8 cellular contexts compared by ENCODE assay signal in the genomic region with DNA sequence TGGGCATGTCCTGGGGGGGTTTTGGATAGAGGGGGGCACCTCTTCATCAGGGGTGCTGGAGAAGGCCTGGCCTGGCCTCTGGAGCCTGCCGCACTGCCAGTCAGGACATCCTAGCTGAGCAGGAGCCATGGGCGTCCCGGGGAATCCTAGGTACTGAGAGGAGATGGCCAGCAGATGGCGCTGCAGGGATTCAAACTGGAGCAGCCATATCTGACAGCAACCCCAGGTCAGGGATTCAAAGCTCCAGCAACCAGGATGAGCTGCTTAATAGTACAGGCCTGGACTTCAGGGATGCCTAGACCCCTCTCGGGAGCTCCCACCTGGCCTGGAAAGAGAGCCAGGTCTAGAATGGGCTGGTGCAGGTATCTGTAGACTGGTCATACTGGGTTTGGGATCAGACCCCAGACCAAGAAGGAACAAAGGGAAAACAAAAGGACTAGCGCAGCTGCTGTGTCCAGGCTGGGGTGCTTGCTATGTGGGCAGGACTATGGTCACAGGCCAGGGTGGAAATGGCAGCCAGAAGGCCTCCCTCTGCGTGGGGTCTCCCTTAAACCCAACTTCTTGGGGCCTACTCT.
A peak's percentile ranks its signal among the peaks of the same experiment; 100 is the strongest.
DNase-seq lines count a peak whose midpoint lies in the region; ATAC-seq and TF ChIP-seq lines count a peak whose summit lies in the region.

No MANE protein-coding gene starts in this region.

- TF ChIP-seq CTCF in GM12873 (IDR thresholded peaks at IDR 0.05; ENCODE audit: insufficient read depth, low read depth, low read length, missing control alignments) = peak; percentile 55

- DNase-seq in AG20443 (ENCODE audit: low spot score) = peak; percentile 10
- peak; percentile 11 for DNase-seq in NCI-H2107 (lab: John Stamatoyannopoulos, UW)
- DNase-seq in activated CD8-positive, alpha-beta memory T cell treated with anti-CD3 and anti-CD28 coated beads for 48 hours (ENCODE audit: low read depth in 2 of 3, low spot score in 2 of 3) = peak in 2 of 3 experiments; percentile 4 to 11
- peak; percentile 92 for DNase-seq in islet precursor cell
- peak; percentile 11 for DNase-seq in stimulated activated CD4-positive, alpha-beta T cell treated with anti-CD3 and anti-CD28 coated beads, Interleukin-4, amount 100 ng/mL, for 1 hour
- DNase-seq in mesenteric fat pad (ENCODE audit: low spot score) = no peak

- ATAC-seq in GM21390 (IDR thresholded peaks at IDR 0.05; ENCODE audit: unreplicated experiment) = no peak
